In the genomic region with DNA sequence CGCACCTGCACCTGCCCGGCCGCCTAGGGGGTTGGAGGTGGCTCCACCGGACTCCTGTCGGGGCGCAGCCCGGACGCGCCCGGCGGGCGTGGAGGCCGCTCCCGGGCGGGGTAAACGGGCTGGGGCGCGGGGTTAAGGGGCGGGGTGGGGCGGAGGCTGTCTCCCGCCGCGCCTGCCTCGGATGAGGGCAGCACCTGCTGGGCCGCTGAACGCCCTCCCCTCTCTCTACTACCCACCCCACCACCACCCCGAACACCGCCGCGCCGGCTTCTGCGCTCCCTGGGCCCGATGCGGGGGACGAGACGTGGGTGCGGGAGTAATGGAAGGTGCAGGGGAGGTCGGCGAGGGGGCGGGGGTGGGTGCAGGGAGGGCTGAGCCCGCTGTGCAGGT, we compare ENCODE assay signal across 9 cellular contexts.
DNase-seq lines count a peak whose midpoint lies in the region; ATAC-seq and TF ChIP-seq lines count a peak whose summit lies in the region.
"Had no signal": no experiment of that assay in that cellular context is flagged by ENCODE, and none has a peak within 500 bp of the region (broad histone marks: within the 10 kb centered on the region; RNA-seq: fewer than 3 reads in every experiment).

No MANE protein-coding gene starts in this region.

- peak overlapping the region; percentile 52 to 80 (median 67) for H3K27ac ChIP-seq in Peyer's patch
- peak overlapping the region; percentile 63 for H3K27ac ChIP-seq in effector memory CD4-positive, alpha-beta T cell (ENCODE audit: insufficient read depth, low read length, poor library complexity, severe bottlenecking)
- H3K27ac ChIP-seq: SJCRH30 had no signal

- H3K9me3 ChIP-seq in Peyer's patch (no peaks in the 10 kb centered on the region), BE2C (no peaks in the 10 kb centered on the region)
- no peaks in the 10 kb centered on the region for H3K9me3 ChIP-seq in effector memory CD4-positive, alpha-beta T cell (ENCODE audit: control insufficient read depth, low read length)
- H3K9me3 ChIP-seq: SJCRH30 had no signal

- no peak for TF ChIP-seq POLR2A in Peyer's patch (IDR thresholded peaks at IDR 0.05)

- peaks cover 32% of the 10 kb centered on the region for H3K4me1 Mint-ChIP-seq in stimulated activated naive CD8-positive, alpha-beta T cell treated with anti-CD3 and anti-CD28 coated beads, Interleukin-15, amount 100 ng/mL, for 72 hours

- H3K27ac Mint-ChIP-seq in stimulated activated naive CD8-positive, alpha-beta T cell treated with anti-CD3 and anti-CD28 coated beads, Interleukin-15, amount 100 ng/mL, for 72 hours: no peak overlapping the region

- peak; percentile 45 for DNase-seq in activated T-cell treated with anti-CD3 and anti-CD28 coated beads, Interleukin-2, amount 50 U/mL, for 1 hour
- DNase-seq in activated T-cell treated with anti-CD3 and anti-CD28 coated beads for 4 hours (no peak), Peyer's patch (peak in 2 of 3 donors; percentile 76 to 85), BE2C (no peak), 8988T (no peak)
- peak; percentile 24 to 34 (median 34) for DNase-seq in effector memory CD4-positive, alpha-beta T cell
- no peak for DNase-seq in stimulated activated naive CD8-positive, alpha-beta T cell treated with anti-CD3 and anti-CD28 coated beads, Interleukin-15, amount 100 ng/mL, for 72 hours
- DNase-seq: SJCRH30 had no signal

- no peaks in the 10 kb centered on the region for H3K27me3 ChIP-seq in Peyer's patch
- no peaks in the 10 kb centered on the region for H3K27me3 ChIP-seq in effector memory CD4-positive, alpha-beta T cell (replicated peaks; ENCODE audit: control insufficient read depth, insufficient read depth, low read length, poor library complexity, severe bottlenecking)
- no peaks in the 10 kb centered on the region for H3K27me3 ChIP-seq in BE2C

- H3K36me3 ChIP-seq in Peyer's patch (no peaks in the 10 kb centered on the region), BE2C (no peaks in the 10 kb centered on the region)
- H3K36me3 ChIP-seq in effector memory CD4-positive, alpha-beta T cell (ENCODE audit: control insufficient read depth, insufficient read depth, low read length): no peaks in the 10 kb centered on the region
- H3K36me3 ChIP-seq: SJCRH30 had no signal

- peaks cover 46% of the 10 kb centered on the region for H3K27me3 Mint-ChIP-seq in stimulated activated naive CD8-positive, alpha-beta T cell treated with anti-CD3 and anti-CD28 coated beads, Interleukin-15, amount 100 ng/mL, for 72 hours

- ATAC-seq in stimulated activated naive CD8-positive, alpha-beta T cell treated with anti-CD3 and anti-CD28 coated beads, Interleukin-15, amount 100 ng/mL, for 72 hours: peak; percentile 68
- no peak for ATAC-seq in GM21723 (IDR thresholded peaks at IDR 0.05; ENCODE audit: unreplicated experiment)

- H3K4me3 ChIP-seq in Peyer's patch (peak overlapping the region; percentile 12 to 55 (median 41)), BE2C (ENCODE audit: low read depth, low read length) (no peak overlapping the region)
- H3K4me3 ChIP-seq in effector memory CD4-positive, alpha-beta T cell (ENCODE audit: insufficient read depth, low read depth, low read length, poor library complexity, severe bottlenecking): peak overlapping the region; percentile 54
- H3K4me3 ChIP-seq: SJCRH30 had no signal

- no peak for TF ChIP-seq CTCF in Peyer's patch (IDR thresholded peaks at IDR 0.05)
- no peak for TF ChIP-seq CTCF in BE2C (IDR thresholded peaks at IDR 0.05; ENCODE audit: low read depth, low read length)

- H3K4me1 ChIP-seq in Peyer's patch (peaks cover 0 to 19% (median 7%) of the 10 kb centered on the region in 4 donors), BE2C (peaks cover 5% of the 10 kb centered on the region; the same call in 1 of the 2 replicates)
- peaks cover 30% of the 10 kb centered on the region for H3K4me1 ChIP-seq in effector memory CD4-positive, alpha-beta T cell (ENCODE audit: control insufficient read depth, insufficient read depth, low read length, poor library complexity, severe bottlenecking)

- peak overlapping the region; percentile 69 to 79 for H3K4me3 Mint-ChIP-seq in stimulated activated naive CD8-positive, alpha-beta T cell treated with anti-CD3 and anti-CD28 coated beads, Interleukin-15, amount 100 ng/mL, for 72 hours

- H3K9me3 Mint-ChIP-seq in stimulated activated naive CD8-positive, alpha-beta T cell treated with anti-CD3 and anti-CD28 coated beads, Interleukin-15, amount 100 ng/mL, for 72 hours: no peaks in the 10 kb centered on the region

Comparison
In these comparisons a context has a peak if more than half of its experiments do, and no peak if none do; other contexts are left out.
1. DNase-seq: peak in activated T-cell treated with anti-CD3 and anti-CD28 coated beads, Interleukin-2, amount 50 U/mL, for 1 hour (single experiment), Peyer's patch (2 of 3) and effector memory CD4-positive, alpha-beta T cell (3 of 3); none in activated T-cell treated with anti-CD3 and anti-CD28 coated beads for 4 hours (single experiment), stimulated activated naive CD8-positive, alpha-beta T cell treated with anti-CD3 and anti-CD28 coated beads, Interleukin-15, amount 100 ng/mL, for 72 hours (0 of 2), BE2C (single experiment) and 8988T (single experiment).